9 cellular contexts compared by ENCODE assay signal in genomic region chr15:69454953-69455352, GRCh38. TPM values are rescaled to one million over a fixed set of nuclear protein-coding genes. Genes with fewer than 3 reads are reported as not detected.
DNase-seq lines count a peak whose midpoint lies in the region; ATAC-seq and TF ChIP-seq lines count a peak whose summit lies in the region.
"Had no signal": no experiment of that assay in that cellular context is flagged by ENCODE, and none has a peak within 500 bp of the region (broad histone marks: within the 10 kb centered on the region; RNA-seq: fewer than 3 reads in every experiment).

No MANE protein-coding gene starts in this region.

- H3K27me3 Mint-ChIP-seq in Caco-2 (ENCODE audit: insufficient read depth, unreplicated experiment) (no peaks in the 10 kb centered on the region), nephron (ENCODE audit: low read depth) (no peaks in the 10 kb centered on the region)

- H3K4me3 Mint-ChIP-seq in Caco-2 (ENCODE audit: unreplicated experiment) (peak overlapping the region; percentile 88), nephron (peak overlapping the region; percentile 93 to 98 (median 96))

- H3K4me2 ChIP-seq in mammary epithelial cell (ENCODE audit: insufficient read depth, low read depth, low read length): peak overlapping the region; percentile 92

- POLR2A ChIA-PET in Caco-2 (lab: Charles Lee) (interaction anchor here (3.5 kb wide), 1 partner anchor 8 kb away, joined by 84 read pairs; no protein-coding TSS in a partner anchor), HEK293T (lab: Yijun Ruan, JAX) (interaction anchor here (1.0 to 4.6 kb wide), 2 partner anchors 7 to 41 kb away, joined by 5 to 116 read pairs; partner anchors contain the start of gene KIF23)

- DNase-seq in Caco-2 (no peak), LNCaP clone FGC (ENCODE audit: low read depth) (no peak), mammary epithelial cell (no peak), DMS79 treated with DMSO at 0.1 percent for 48 hours (lab: John Stamatoyannopoulos, UW) (no peak), HEK293T (ENCODE audit: extremely low spot score) (no peak), NCI-H2107 treated with DMSO at 0.1 percent for 48 hours (lab: John Stamatoyannopoulos, UW; ENCODE audit: unreplicated experiment) (no peak)
- DNase-seq: NCI-H524 treated with DMSO at 0.1 percent for 48 hours had no signal

- no peak overlapping the region for H2AFZ ChIP-seq in mammary epithelial cell (ENCODE audit: low read depth, low read length)

- peaks cover 12% of the 10 kb centered on the region for H3K4me1 Mint-ChIP-seq in Caco-2 (ENCODE audit: low read depth, unreplicated experiment)
- peaks cover 33% of the 10 kb centered on the region for H3K4me1 Mint-ChIP-seq in nephron

- no peak overlapping the region for H3K9ac ChIP-seq in mammary epithelial cell (ENCODE audit: insufficient read depth, low read length)

- no peak overlapping the region for H3K27ac ChIP-seq in mammary epithelial cell (ENCODE audit: insufficient read depth, low read depth, low read length)

- TF ChIP-seq CTCF in Caco-2 (IDR thresholded peaks at IDR 0.05; ENCODE audit: insufficient read depth in 1 of 2, low read depth in 1 of 2, low read length in 1 of 2, severe bottlenecking in 1 of 2, unreplicated experiment in 1 of 2) (no peak), LNCaP clone FGC (IDR thresholded peaks at IDR 0.05; ENCODE audit: control insufficient read depth, extremely low read depth, insufficient read depth) (no peak), mammary epithelial cell (conservative IDR thresholded peaks at IDR 0.05 in 1 of 2, IDR thresholded peaks at IDR 0.05 in 1 of 2; ENCODE audit: extremely low read depth in 1 of 2, insufficient read depth in 1 of 2, low read depth in 1 of 2, low read length in 2 of 2) (no peak), nephron (IDR thresholded peaks at IDR 0.05; ENCODE audit: unreplicated experiment in 3 of 3) (no peak)

- H3K36me3 Mint-ChIP-seq in Caco-2 (ENCODE audit: insufficient read depth, unreplicated experiment): peaks cover 72% of the 10 kb centered on the region
- H3K36me3 Mint-ChIP-seq in nephron (ENCODE audit: low read depth): peaks cover 41% of the 10 kb centered on the region

- H3K27ac Mint-ChIP-seq in Caco-2 (ENCODE audit: unreplicated experiment): peak overlapping the region; percentile 93
- H3K27ac Mint-ChIP-seq in nephron: peak overlapping the region in 2 of 3 experiments; percentile 0 to 17

- in situ Hi-C loops in mammary epithelial cell (cut with MboI; ENCODE audit: low sequenced_read_pairs in 2 of 2): no loop called here

- peaks cover 24% of the 10 kb centered on the region for H4K20me1 ChIP-seq in mammary epithelial cell (ENCODE audit: insufficient read depth, low read length)

- BruUV-seq in Caco-2 (replicated peaks; lab: Mats Ljungman, UMichigan) (no TSS peak), mammary epithelial cell (replicated peaks; lab: Mats Ljungman, UMichigan) (no TSS peak)

- dilution Hi-C loops in mammary epithelial cell (cut with HindIII; ENCODE audit: low sequenced_read_pairs): no loop called here

- H3K4me3 ChIP-seq in Caco-2 (ENCODE audit: low read depth, low read length) (no peak overlapping the region; the same call in 1 of the 2 replicates), LNCaP clone FGC (ENCODE audit: low read depth, low read length) (peak overlapping the region; percentile 87), mammary epithelial cell (replicated peaks in 1 of 3; ENCODE audit: insufficient read depth in 1 of 3, low read depth in 2 of 3, low read length in 3 of 3) (peak overlapping the region in 2 of 3 experiments; percentile 87 to 88)

- H3K4me1 ChIP-seq in Caco-2 (peaks cover 7% of the 10 kb centered on the region; the same call in 1 of the 2 replicates), mammary epithelial cell (ENCODE audit: insufficient read depth, low read length) (peaks cover 23% of the 10 kb centered on the region)

- WGBS in mammary epithelial cell (ENCODE audit: low coverage, missing lambda C conversion rate): 17% methylated on average over 5 of the region's 5 CpGs

- intact Hi-C loops in Caco-2 (cut with micrococcal nuclease; ENCODE audit: unreplicated experiment): no loop called here
- intact Hi-C loops in mammary epithelial cell (cut with micrococcal nuclease): no loop called here

- ATAC-seq in GM19324 (IDR thresholded peaks at IDR 0.05; ENCODE audit: low FRiP score, unreplicated experiment): no peak

- no peaks in the 10 kb centered on the region for H3K9me3 ChIP-seq in Caco-2
- H3K9me3 ChIP-seq in mammary epithelial cell (replicated peaks; ENCODE audit: insufficient read depth, low read length): no peaks in the 10 kb centered on the region

- H3K36me3 ChIP-seq in Caco-2 (ENCODE audit: control insufficient read depth, insufficient read depth, low read length) (peaks cover 3% of the 10 kb centered on the region; the same call in 1 of the 2 replicates), mammary epithelial cell (ENCODE audit: insufficient read depth, low read length) (peaks cover 35% of the 10 kb centered on the region)

- peaks cover 38% of the 10 kb centered on the region for H3K79me2 ChIP-seq in mammary epithelial cell (ENCODE audit: insufficient read depth, low read length)

- CTCF ChIA-PET in Caco-2 (lab: Charles Lee) (interaction anchor here (0.6 to 1.6 kb wide), 2 partner anchors 8 to 9 kb away, joined by 4 to 7 read pairs; no protein-coding TSS in a partner anchor), mammary epithelial cell (lab: Charles Lee; ENCODE audit: low non-redundant PET) (no interaction called here), HEK293T (lab: Yijun Ruan, JAX) (interaction anchor here (4.4 kb wide), 1 partner anchor 8 kb away, joined by 25 read pairs; no protein-coding TSS in a partner anchor)

- H3K9me3 Mint-ChIP-seq in Caco-2 (ENCODE audit: unreplicated experiment) (no peaks in the 10 kb centered on the region), nephron (no peaks in the 10 kb centered on the region)

- H3K27me3 ChIP-seq in Caco-2 (replicated peaks; ENCODE audit: control insufficient read depth, insufficient read depth, low read length) (no peaks in the 10 kb centered on the region), mammary epithelial cell (ENCODE audit: insufficient read depth, low read length) (no peaks in the 10 kb centered on the region)

TF ChIP-seq in HEK293T, 16 proteins besides CTCF, POLR2A, EP300 and RAD21:
- TF ChIP-seq FOXA1 (IDR thresholded peaks at IDR 0.05): no peak
- TF ChIP-seq, protein P1, sequence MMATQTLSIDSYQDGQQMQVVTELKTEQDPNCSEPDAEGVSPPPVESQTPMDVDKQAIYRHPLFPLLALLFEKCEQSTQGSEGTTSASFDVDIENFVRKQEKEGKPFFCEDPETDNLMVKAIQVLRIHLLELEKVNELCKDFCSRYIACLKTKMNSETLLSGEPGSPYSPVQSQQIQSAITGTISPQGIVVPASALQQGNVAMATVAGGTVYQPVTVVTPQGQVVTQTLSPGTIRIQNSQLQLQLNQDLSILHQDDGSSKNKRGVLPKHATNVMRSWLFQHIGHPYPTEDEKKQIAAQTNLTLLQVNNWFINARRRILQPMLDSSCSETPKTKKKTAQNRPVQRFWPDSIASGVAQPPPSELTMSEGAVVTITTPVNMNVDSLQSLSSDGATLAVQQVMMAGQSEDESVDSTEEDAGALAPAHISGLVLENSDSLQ (IDR thresholded peaks at IDR 0.05): no peak
- TF ChIP-seq L3MBTL2 (conservative IDR thresholded peaks at IDR 0.05): no peak
- TF ChIP-seq CTBP1 (IDR thresholded peaks at IDR 0.05; ENCODE audit: borderline replicate concordance): no peak
- no peak for TF ChIP-seq ELF4 (IDR thresholded peaks at IDR 0.05)
- TF ChIP-seq ZNF384 (IDR thresholded peaks at IDR 0.05): no peak
- no peak for TF ChIP-seq SUZ12 (IDR thresholded peaks at IDR 0.05)
- TF ChIP-seq BHLHE40 (IDR thresholded peaks at IDR 0.05; ENCODE audit: borderline replicate concordance): no peak
- no peak for TF ChIP-seq TARDBP (IDR thresholded peaks at IDR 0.05)
- TF ChIP-seq FOXK2 (IDR thresholded peaks at IDR 0.05): no peak
- TF ChIP-seq FOXM1 (IDR thresholded peaks at IDR 0.05; ENCODE audit: borderline replicate concordance): no peak
- TF ChIP-seq ARNT (IDR thresholded peaks at IDR 0.05): no peak
- TF ChIP-seq SP1 (IDR thresholded peaks at IDR 0.05): no peak
- TF ChIP-seq HDGF (IDR thresholded peaks at IDR 0.05; ENCODE audit: borderline replicate concordance): no peak
TF ChIP-seq in HEK293T: peak in this region for 0.

RNA-seq across cellular contexts. Expression of gene RPLP1, which starts 2.3 kb away (rescaled TPM):
- total RNA-seq in Caco-2 (2022) (1,587 and 1,689 TPM in 2 replicates), mammary epithelial cell (1,000 to 10,000 TPM in 1 of 2 donors, 100 to 1,000 TPM in 1; 152 to 1,750 TPM)
- 1,472 TPM for polyA plus RNA-seq in mammary epithelial cell
- 850 TPM for polyA minus RNA-seq in mammary epithelial cell

RNA-seq across cellular contexts. Expression of gene KIF23, which starts 40.8 kb away (rescaled TPM):
- total RNA-seq in Caco-2 (2022): 67.1 and 74.2 TPM in 2 replicates
- total RNA-seq in mammary epithelial cell: 10 to 100 TPM; 14.7 to 55.8 TPM
- 33.1 TPM for polyA plus RNA-seq in mammary epithelial cell
- polyA minus RNA-seq in mammary epithelial cell: 26.7 TPM
